In the genomic region with DNA sequence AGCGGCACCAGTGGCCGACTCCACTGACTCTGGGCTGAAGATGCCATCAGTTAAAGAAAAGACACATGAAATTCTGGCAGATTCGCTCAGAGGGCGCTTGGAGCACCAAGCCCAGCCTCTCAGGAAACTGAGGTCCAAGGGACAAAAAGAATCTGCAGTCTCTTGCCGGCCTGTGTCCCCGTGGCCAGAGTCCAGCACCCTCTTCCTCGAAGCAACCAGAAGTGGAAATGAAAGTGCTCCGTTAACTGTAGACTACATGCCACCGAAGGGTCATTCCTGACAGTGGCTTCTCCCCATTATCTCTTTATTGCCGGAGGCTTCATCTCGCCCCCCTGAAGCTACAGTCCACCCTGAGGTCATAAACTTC, we compare ENCODE assay signal across 10 cellular contexts. TPM values are rescaled to one million over a fixed set of nuclear protein-coding genes. Genes with fewer than 3 reads are reported as not detected.
DNase-seq lines count a peak whose midpoint lies in the region; ATAC-seq, FAIRE-seq and TF ChIP-seq lines count a peak whose summit lies in the region.
"Had no signal": no experiment of that assay in that cellular context is flagged by ENCODE, and none has a peak within 500 bp of the region (broad histone marks: within the 10 kb centered on the region; RNA-seq: fewer than 3 reads in every experiment).

No MANE protein-coding gene starts in this region.

- no peak overlapping the region for H3K4me3 ChIP-seq in CD8-positive, alpha-beta T cell (ENCODE audit: low read depth, low read length)
- H3K4me3 ChIP-seq in adipocyte (ENCODE audit: low read length), result peak overlapping the region; percentile 85
- peak overlapping the region; percentile 11 to 59 for H3K4me3 ChIP-seq in kidney (ENCODE audit: low read length in 2 of 2)
- H3K4me3 ChIP-seq in rectal smooth muscle tissue (ENCODE audit: low read length), result peak overlapping the region; percentile 74

- no peaks in the 10 kb centered on the region for H3K4me1 ChIP-seq in CD8-positive, alpha-beta T cell (ENCODE audit: insufficient read depth, low read length)
- H3K4me1 ChIP-seq in adipocyte (ENCODE audit: control insufficient read depth, insufficient read depth, low read length) (peaks cover 7% of the 10 kb centered on the region), kidney (ENCODE audit: control insufficient read depth in 1 of 2, insufficient read depth in 1 of 2, low read depth in 1 of 2, low read length in 2 of 2) (peaks cover 0 to 8% of the 10 kb centered on the region in 2 donors), rectal smooth muscle tissue (ENCODE audit: control insufficient read depth, insufficient read depth, low read length) (peaks cover 18% of the 10 kb centered on the region)

- no peaks in the 10 kb centered on the region for H3K9me3 Mint-ChIP-seq in CD8-positive, alpha-beta T cell
- H3K9me3 Mint-ChIP-seq in activated CD8-positive, alpha-beta T cell treated with anti-CD3 and anti-CD28 coated beads for 36 hours, result peaks cover 2% of the 10 kb centered on the region
- H3K9me3 Mint-ChIP-seq: stimulated activated naive CD8-positive, alpha-beta T cell treated with anti-CD3 and anti-CD28 coated beads, Interleukin-15, amount 100 ng/mL, for 72 hours had no signal

- peaks cover 4% of the 10 kb centered on the region for H3K27me3 ChIP-seq in CD8-positive, alpha-beta T cell (ENCODE audit: insufficient read depth, low read length)
- H3K27me3 ChIP-seq in adipocyte (replicated peaks; ENCODE audit: control insufficient read depth, insufficient read depth, low read length) (peaks cover 19% of the 10 kb centered on the region), rectal smooth muscle tissue (ENCODE audit: control insufficient read depth, insufficient read depth, low read length) (peaks cover 6% of the 10 kb centered on the region)

- peaks cover 7% of the 10 kb centered on the region for H3K4me1 Mint-ChIP-seq in CD8-positive, alpha-beta T cell (ENCODE audit: low read depth)
- no peaks in the 10 kb centered on the region for H3K4me1 Mint-ChIP-seq in activated CD8-positive, alpha-beta T cell treated with anti-CD3 and anti-CD28 coated beads for 36 hours (ENCODE audit: low read depth)

- H3K27ac ChIP-seq in CD8-positive, alpha-beta T cell (ENCODE audit: low read depth, low read length), result no peak overlapping the region
- peak overlapping the region in 1 of 2 donors; percentile 73 for H3K27ac ChIP-seq in kidney (ENCODE audit: low read depth in 2 of 2, low read length in 2 of 2)
- H3K27ac ChIP-seq in rectal smooth muscle tissue (ENCODE audit: low read depth, low read length), result peak overlapping the region; percentile 91

- peak overlapping the region; percentile 49 for H3K4me3 Mint-ChIP-seq in CD8-positive, alpha-beta T cell
- H3K4me3 Mint-ChIP-seq in activated CD8-positive, alpha-beta T cell treated with anti-CD3 and anti-CD28 coated beads for 36 hours, result no peak overlapping the region

- no peaks in the 10 kb centered on the region for H3K9me3 ChIP-seq in CD8-positive, alpha-beta T cell (ENCODE audit: low read length)
- H3K9me3 ChIP-seq in adipocyte (ENCODE audit: control insufficient read depth, low read length), result peaks cover 7% of the 10 kb centered on the region
- peaks cover 0 to 4% of the 10 kb centered on the region in 2 donors for H3K9me3 ChIP-seq in kidney (ENCODE audit: control insufficient read depth in 1 of 2, low read length in 2 of 2)

- peaks cover 32% of the 10 kb centered on the region for H3K27me3 Mint-ChIP-seq in CD8-positive, alpha-beta T cell (ENCODE audit: low read depth)
- peaks cover 50% of the 10 kb centered on the region for H3K27me3 Mint-ChIP-seq in activated CD8-positive, alpha-beta T cell treated with anti-CD3 and anti-CD28 coated beads for 36 hours

- POLR2A ChIA-PET in CD8-positive, alpha-beta T cell (lab: Charles Lee), result no interaction called here
- POLR2A ChIA-PET in activated CD8-positive, alpha-beta T cell treated with anti-CD3 and anti-CD28 coated beads for 36 hours (lab: Charles Lee), result no interaction called here

- DNase-seq in CD8-positive, alpha-beta T cell, result no peak
- DNase-seq in adipocyte (ENCODE audit: low read depth) (no peak), kidney (no peak), NCI-H748 treated with DMSO at 0.1 percent for 48 hours (lab: John Stamatoyannopoulos, UW) (no peak), SKM-1 treated with dmso at 0.1 percent for 144 hours (lab: John Stamatoyannopoulos, UW; ENCODE audit: unreplicated experiment) (no peak)
- no peak for DNase-seq in activated CD8-positive, alpha-beta T cell treated with anti-CD3 and anti-CD28 coated beads for 36 hours
- DNase-seq: activated T-cell treated with anti-CD3 and anti-CD28 coated beads, Interleukin-2, amount 50 U/mL, for 48 hours; stimulated activated naive CD8-positive, alpha-beta T cell treated with anti-CD3 and anti-CD28 coated beads, Interleukin-15, amount 100 ng/mL, for 72 hours had no signal

- intact Hi-C loops in CD8-positive, alpha-beta T cell (cut with DNase I, micrococcal nuclease), result no loop called here
- intact Hi-C loops in kidney (cut with DNase I), result no loop called here
- intact Hi-C loops in activated CD8-positive, alpha-beta T cell treated with anti-CD3 and anti-CD28 coated beads for 36 hours (cut with micrococcal nuclease), result no loop called here

- CTCF ChIA-PET in CD8-positive, alpha-beta T cell (lab: Charles Lee), result interaction anchor here (0.6 kb wide), 1 partner anchor 721 kb away, joined by 3 read pairs; no protein-coding TSS in a partner anchor
- CTCF ChIA-PET in activated CD8-positive, alpha-beta T cell treated with anti-CD3 and anti-CD28 coated beads for 36 hours (lab: Charles Lee), result no interaction called here

- ATAC-seq in CD8-positive, alpha-beta T cell, result no peak
- ATAC-seq in activated CD8-positive, alpha-beta T cell treated with anti-CD3 and anti-CD28 coated beads for 36 hours, result no peak
- ATAC-seq in HG03460 (IDR thresholded peaks at IDR 0.05; ENCODE audit: unreplicated experiment), result no peak
- ATAC-seq: stimulated activated naive CD8-positive, alpha-beta T cell treated with anti-CD3 and anti-CD28 coated beads, Interleukin-15, amount 100 ng/mL, for 72 hours had no signal

- TF ChIP-seq CTCF in CD8-positive, alpha-beta T cell (IDR thresholded peaks at IDR 0.05), result no peak
- no peak for TF ChIP-seq CTCF in kidney (IDR thresholded peaks at IDR 0.05; ENCODE audit: borderline replicate concordance, extremely low read depth, insufficient read depth)
- no peak for TF ChIP-seq CTCF in activated CD8-positive, alpha-beta T cell treated with anti-CD3 and anti-CD28 coated beads for 36 hours (IDR thresholded peaks at IDR 0.05)

- peak overlapping the region; percentile 81 for H3K9ac ChIP-seq in adipocyte (ENCODE audit: low read length)
- no peak overlapping the region for H3K9ac ChIP-seq in kidney (ENCODE audit: low read length in 2 of 2)
- no peak overlapping the region for H3K9ac ChIP-seq in rectal smooth muscle tissue (ENCODE audit: low read length)

- FAIRE-seq in kidney (lab: Jason Lieb, UNC), result no peak

- no peak overlapping the region for H3K27ac Mint-ChIP-seq in CD8-positive, alpha-beta T cell
- H3K27ac Mint-ChIP-seq in activated CD8-positive, alpha-beta T cell treated with anti-CD3 and anti-CD28 coated beads for 36 hours, result no peak overlapping the region
- H3K27ac Mint-ChIP-seq: stimulated activated naive CD8-positive, alpha-beta T cell treated with anti-CD3 and anti-CD28 coated beads, Interleukin-15, amount 100 ng/mL, for 72 hours had no signal

- no peaks in the 10 kb centered on the region for H3K36me3 Mint-ChIP-seq in CD8-positive, alpha-beta T cell
- H3K36me3 Mint-ChIP-seq in activated CD8-positive, alpha-beta T cell treated with anti-CD3 and anti-CD28 coated beads for 36 hours (ENCODE audit: low read depth), result no peaks in the 10 kb centered on the region

- H3K36me3 ChIP-seq in CD8-positive, alpha-beta T cell (ENCODE audit: insufficient read depth, low read length), result no peaks in the 10 kb centered on the region
- no peaks in the 10 kb centered on the region for H3K36me3 ChIP-seq in adipocyte (ENCODE audit: control insufficient read depth, insufficient read depth, low read length, severe bottlenecking)
- H3K36me3 ChIP-seq in kidney (ENCODE audit: control insufficient read depth in 1 of 2, insufficient read depth in 2 of 2, low read length in 2 of 2), result no peaks in the 10 kb centered on the region
- H3K36me3 ChIP-seq in rectal smooth muscle tissue (ENCODE audit: control insufficient read depth, insufficient read depth, low read length), result no peaks in the 10 kb centered on the region

RNA-seq across cellular contexts. Expression of a gene that starts 1.0 kb away (rescaled TPM):
- under 1 TPM; 0.19 to 0.33 TPM for total RNA-seq in CD8-positive, alpha-beta T cell
- total RNA-seq in kidney, result 39.7 TPM
- polyA plus RNA-seq in kidney (ENCODE audit: insufficient read depth, low read depth, low replicate concordance), result 2.8 TPM
- under 1 TPM; 0.36 to 0.81 TPM for total RNA-seq in activated CD8-positive, alpha-beta T cell treated with anti-CD3 and anti-CD28 coated beads for 36 hours

Comparison
In these comparisons a context has a peak if more than half of its experiments do, and no peak if none do; other contexts are left out.
1. RNA of a gene that starts 1.0 kb away (total RNA-seq): 39.7 TPM in kidney (single experiment); 0.36 to 0.81 TPM in activated CD8-positive, alpha-beta T cell treated with anti-CD3 and anti-CD28 coated beads for 36 hours and 0.19 to 0.33 TPM in CD8-positive, alpha-beta T cell; every median in the first group is over 10 times any median in the second.